Comparison of ENCODE assay signal across 13 cellular contexts in the genomic region with DNA sequence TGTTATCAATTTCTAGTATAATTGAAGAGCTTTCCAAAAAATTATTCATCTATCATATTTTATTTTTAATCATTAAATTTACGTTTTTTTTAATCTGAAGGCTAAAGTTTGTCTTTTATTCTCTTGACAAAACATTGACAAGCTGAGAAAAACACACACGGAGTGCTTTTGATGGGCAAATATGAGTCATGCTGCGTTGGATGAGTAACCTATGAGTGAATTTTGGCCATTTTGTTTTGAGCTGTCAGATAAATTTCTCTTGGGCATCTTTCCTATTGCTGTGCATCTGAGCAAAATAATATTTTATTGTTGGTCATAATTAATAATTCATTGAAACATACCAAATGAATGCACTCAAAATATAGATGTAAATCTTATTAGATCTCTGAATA.
DNase-seq lines count a peak whose midpoint lies in the region; ATAC-seq and TF ChIP-seq lines count a peak whose summit lies in the region.
"Had no signal": no experiment of that assay in that cellular context is flagged by ENCODE, and none has a peak within 500 bp of the region (broad histone marks: within the 10 kb centered on the region; RNA-seq: fewer than 3 reads in every experiment).

No MANE protein-coding gene starts in this region.

- no peak overlapping the region for H3K27ac ChIP-seq in RWPE1
- H3K27ac ChIP-seq in spleen, result no peak overlapping the region
- H3K27ac ChIP-seq in esophagus muscularis mucosa (replicated peaks in 1 of 4), result no peak overlapping the region
- H3K27ac ChIP-seq: BLaER1, neutrophil had no signal

- intact Hi-C loops in spleen (cut with DNase I; ENCODE audit: low total_unique reads), result no loop called here
- intact Hi-C loops in esophagus muscularis mucosa (cut with DNase I), result no loop called here

- H3K4me3 ChIP-seq in spleen (no peak overlapping the region), esophagus muscularis mucosa (no peak overlapping the region)
- H3K4me3 ChIP-seq: BLaER1 had no signal

- no peak for TF ChIP-seq CTCF in RWPE1 (conservative IDR thresholded peaks at IDR 0.05; ENCODE audit: low read depth)
- TF ChIP-seq CTCF in spleen (IDR thresholded peaks at IDR 0.05 in 8 of 11, conservative IDR thresholded peaks at IDR 0.05 in 3 of 11), result no peak
- TF ChIP-seq CTCF in esophagus muscularis mucosa (IDR thresholded peaks at IDR 0.05), result no peak

- WGBS in spleen, 5 donors, result 61 to 71% (median 63%) methylated on average over 3 of the region's 3 CpGs
- WGBS in esophagus muscularis mucosa, result 62% methylated on average over 3 of the region's 3 CpGs

- ATAC-seq in GM18867 (IDR thresholded peaks at IDR 0.05; ENCODE audit: unreplicated experiment) (peak; percentile 44), HG03060 (IDR thresholded peaks at IDR 0.05; ENCODE audit: low read depth, unreplicated experiment) (peak; percentile 33), left lobe of liver (peak; percentile 19), HG02884 (IDR thresholded peaks at IDR 0.05; ENCODE audit: unreplicated experiment) (no peak)
- ATAC-seq: Right ventricle myocardium inferior had no signal

- H3K4me1 ChIP-seq in spleen (no peaks in the 10 kb centered on the region), esophagus muscularis mucosa (peaks cover 0 to 9% (median 0%) of the 10 kb centered on the region in 4 donors)
- H3K4me1 ChIP-seq: BLaER1 had no signal

- H3K9me3 ChIP-seq in spleen (peaks cover 0 to 12% (median 3%) of the 10 kb centered on the region in 8 donors), esophagus muscularis mucosa (no peaks in the 10 kb centered on the region)
- H3K9me3 ChIP-seq: BLaER1, neutrophil had no signal

- TF ChIP-seq EP300 in esophagus muscularis mucosa (IDR thresholded peaks at IDR 0.05), result no peak

- no peaks in the 10 kb centered on the region for H3K36me3 ChIP-seq in spleen
- H3K36me3 ChIP-seq in esophagus muscularis mucosa, result no peaks in the 10 kb centered on the region
- H3K36me3 ChIP-seq: BLaER1, neutrophil had no signal

- DNase-seq in RWPE1 (ENCODE audit: low spot score) (peak; percentile 11), left lobe of liver (ENCODE audit: low spot score) (no peak), spleen (no peak), esophagus muscularis mucosa (ENCODE audit: extremely low spot score) (no peak), RPMI8226 (no peak)
- DNase-seq: activated naive CD4-positive, alpha-beta T cell treated with Interleukin-2 at 50 U/mL for 16 hours; caudate nucleus had no signal

- TF ChIP-seq POLR2A in spleen (IDR thresholded peaks at IDR 0.05) (no peak), esophagus muscularis mucosa (IDR thresholded peaks at IDR 0.05; ENCODE audit: low read depth) (no peak)

- CTCF ChIA-PET in RWPE1 (lab: Yijun Ruan, JAX), result interaction anchor here (0.6 kb wide), 4 partner anchors 137 to 934 kb away, joined by 3 to 4 read pairs (median 4); no protein-coding TSS in a partner anchor

- POLR2A ChIA-PET in RWPE1 (lab: Yijun Ruan, JAX; ENCODE audit: low non-redundant PET), result no interaction called here

- H3K27me3 ChIP-seq in spleen (replicated peaks in 1 of 7) (no peaks in the 10 kb centered on the region), esophagus muscularis mucosa (no peaks in the 10 kb centered on the region)
- H3K27me3 ChIP-seq: BLaER1, neutrophil had no signal
